In genomic region chr12:117486840-117487659, GRCh38 we compare ENCODE assay signal across 11 cellular contexts.
A peak's percentile ranks its signal among the peaks of the same experiment; 100 is the strongest.
DNase-seq lines count a peak whose midpoint lies in the region; ATAC-seq and TF ChIP-seq lines count a peak whose summit lies in the region.
"Had no signal": no experiment of that assay in that cellular context is flagged by ENCODE, and none has a peak within 500 bp of the region (broad histone marks: within the 10 kb centered on the region; RNA-seq: fewer than 3 reads in every experiment).

No MANE protein-coding gene starts in this region.

- ATAC-seq in PC-3 (peak; percentile 94), HG03108 (IDR thresholded peaks at IDR 0.05; ENCODE audit: unreplicated experiment) (no peak), GM18517 (IDR thresholded peaks at IDR 0.05; ENCODE audit: unreplicated experiment) (no peak)

- H3F3A ChIP-seq in PC-3 (ENCODE audit: low read length, unreplicated experiment), result no peaks in the 10 kb centered on the region

- H3K4me1 ChIP-seq in PC-3 (ENCODE audit: insufficient read depth, low read length), result peaks cover 26% of the 10 kb centered on the region

- H3K9me2 ChIP-seq in PC-3 (replicated peaks; ENCODE audit: low read length), result no peaks in the 10 kb centered on the region

- peak overlapping the region; percentile 11; the same call in 1 of the 2 replicates for H3K9ac ChIP-seq in PC-3 (ENCODE audit: low read length)

- peak overlapping the region; percentile 49 for H3K4me2 ChIP-seq in PC-3 (ENCODE audit: low read length)

- POLR2A ChIA-PET in PC-3 (lab: Charles Lee; ENCODE audit: unreplicated experiment), result no interaction called here

- H3K36me3 ChIP-seq in PC-3 (ENCODE audit: low read depth, low read length), result no peaks in the 10 kb centered on the region

- CTCF ChIA-PET in PC-3 (lab: Charles Lee), result no interaction called here

- intact Hi-C loops in PC-3 (cut with micrococcal nuclease), result loop anchor here (1.0 to 5.0 kb wide), 4 partner anchors 40 to 350 kb away; no protein-coding TSS in a partner anchor

- DNase-seq in DMS53 treated with DMSO at 0.1 percent for 48 hours (lab: John Stamatoyannopoulos, UW; ENCODE audit: unreplicated experiment) (peak; percentile 68), PC-3 (peak; percentile 97), fibroblast of villous mesenchyme (ENCODE audit: low read depth) (peak; percentile 0), renal cortical epithelial cell (ENCODE audit: low read depth) (peak; percentile 96), epidermal melanocyte (ENCODE audit: insufficient read length, low spot score) (no peak), OCI-M1 (lab: John Stamatoyannopoulos, UW) (no peak)
- DNase-seq: activated effector memory CD4-positive, alpha-beta T cell treated with Interleukin-2 at 50 U/mL for 16 hours had no signal

- no peaks in the 10 kb centered on the region for H4K20me1 ChIP-seq in PC-3 (ENCODE audit: low read length)

- H2AFZ ChIP-seq in PC-3 (ENCODE audit: low read length), result no peak overlapping the region

- BruUV-seq in PC-3 (replicated peaks; lab: Mats Ljungman, UMichigan), result no TSS peak

- peak overlapping the region; percentile 78 for H3K27ac ChIP-seq in PC-3 (ENCODE audit: low read length)
- H3K27ac ChIP-seq: dorsolateral prefrontal cortex, skin epidermis had no signal

- H3K4me3 ChIP-seq in PC-3 (ENCODE audit: low read length), result no peak overlapping the region; the same call in 1 of the 2 replicates
- H3K4me3 ChIP-seq in fibroblast of villous mesenchyme (ENCODE audit: low read depth, low read length), result no peak overlapping the region
- H3K4me3 ChIP-seq: dorsolateral prefrontal cortex, skin epidermis had no signal

- H3K79me2 ChIP-seq in PC-3 (ENCODE audit: low read length), result no peaks in the 10 kb centered on the region

- TF ChIP-seq CTCF in PC-3 (conservative IDR thresholded peaks at IDR 0.05; ENCODE audit: low read depth, low read length) (no peak), fibroblast of villous mesenchyme (IDR thresholded peaks at IDR 0.05; ENCODE audit: insufficient read depth, low read depth, low read length) (no peak)

- no peaks in the 10 kb centered on the region for H3K9me3 ChIP-seq in PC-3 (ENCODE audit: low read length)

- no peaks in the 10 kb centered on the region for H3K27me3 ChIP-seq in PC-3 (ENCODE audit: low read length)
- H3K27me3 ChIP-seq: dorsolateral prefrontal cortex had no signal

Comparison
In these comparisons a context has a peak if more than half of its experiments do, and no peak if none do; other contexts are left out.
1. DNase-seq: peak in DMS53 treated with DMSO at 0.1 percent for 48 hours (single experiment), PC-3 (single experiment), fibroblast of villous mesenchyme (single experiment) and renal cortical epithelial cell (single experiment); none in epidermal melanocyte (single experiment) and OCI-M1 (single experiment).